11 cellular contexts compared by ENCODE assay signal in the genomic region with DNA sequence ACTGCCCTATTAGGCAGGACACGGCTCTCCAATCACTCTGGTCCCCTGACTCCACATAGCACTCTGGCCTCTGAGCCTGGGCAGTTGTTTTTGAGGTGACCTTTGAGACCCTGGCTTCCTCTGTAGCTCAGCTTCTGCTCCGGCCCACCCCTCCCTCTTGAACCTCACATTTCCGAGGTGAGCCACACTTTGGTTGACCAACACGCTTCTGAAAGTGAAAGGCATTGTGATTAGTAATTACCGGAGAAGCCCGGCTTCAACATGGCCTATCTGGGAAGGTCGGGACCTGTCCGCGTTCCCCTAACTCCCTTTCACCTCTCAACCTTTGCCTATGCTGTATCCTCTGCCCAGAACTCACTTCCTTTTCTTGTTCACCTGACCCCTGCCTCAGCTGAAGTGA. TPM values are rescaled to one million over a fixed set of nuclear protein-coding genes. Genes with fewer than 3 reads are reported as not detected.
A peak's percentile ranks its signal among the peaks of the same experiment; 100 is the strongest.
DNase-seq lines count a peak whose midpoint lies in the region; ATAC-seq, FAIRE-seq and TF ChIP-seq lines count a peak whose summit lies in the region.
"Had no signal": no experiment of that assay in that cellular context is flagged by ENCODE, and none has a peak within 500 bp of the region (broad histone marks: within the 10 kb centered on the region; RNA-seq: fewer than 3 reads in every experiment).

No MANE protein-coding gene starts in this region.

- peaks cover 3% of the 10 kb centered on the region for H3K27me3 Mint-ChIP-seq in activated T-cell treated with anti-CD3 and anti-CD28 coated beads, Interleukin-2, amount 50 U/mL, for 4 hours (ENCODE audit: low read depth)

- H3K4me1 ChIP-seq in kidney (ENCODE audit: control insufficient read depth in 1 of 2, insufficient read depth in 1 of 2, low read depth in 1 of 2, low read length in 2 of 2): no peaks in the 10 kb centered on the region

- H3K9me3 Mint-ChIP-seq in activated T-cell treated with anti-CD3 and anti-CD28 coated beads, Interleukin-2, amount 50 U/mL, for 4 hours: no peaks in the 10 kb centered on the region

- H3K9ac ChIP-seq in kidney (ENCODE audit: low read length in 2 of 2): no peak overlapping the region

- TF ChIP-seq POLR2A in GM18505 (IDR thresholded peaks at IDR 0.05; ENCODE audit: borderline replicate concordance, extremely low read depth, insufficient read depth, insufficient read length): no peak

- no peak for FAIRE-seq in kidney (lab: Jason Lieb, UNC)

- H3K36me3 Mint-ChIP-seq in activated T-cell treated with anti-CD3 and anti-CD28 coated beads, Interleukin-2, amount 50 U/mL, for 4 hours (ENCODE audit: insufficient read depth): no peaks in the 10 kb centered on the region

- TF ChIP-seq CTCF in kidney (IDR thresholded peaks at IDR 0.05; ENCODE audit: borderline replicate concordance, extremely low read depth, insufficient read depth): no peak

- no peak overlapping the region for H3K4me3 ChIP-seq in kidney (ENCODE audit: low read length in 2 of 2)

- DNase-seq in kidney (peak; percentile 15), SKM-1 (lab: John Stamatoyannopoulos, UW; ENCODE audit: unreplicated experiment) (no peak)
- DNase-seq in activated CD4-positive, alpha-beta T cell treated with anti-CD3 and anti-CD28 coated beads for 48 hours: no peak
- no peak for DNase-seq in activated T-cell treated with anti-CD3 and anti-CD28 coated beads, Interleukin-2, amount 50 U/mL, for 4 hours
- DNase-seq: activated T-cell treated with anti-CD3 and anti-CD28 coated beads, Interleukin-2, amount 50 U/mL, for 24 hours; dermis blood vessel endothelial cell had no signal

- no peaks in the 10 kb centered on the region for H3K36me3 ChIP-seq in kidney (ENCODE audit: control insufficient read depth in 1 of 2, insufficient read depth in 2 of 2, low read length in 2 of 2)

- H3K4me3 Mint-ChIP-seq in activated T-cell treated with anti-CD3 and anti-CD28 coated beads, Interleukin-2, amount 50 U/mL, for 4 hours: no peak overlapping the region
- H3K4me3 Mint-ChIP-seq: activated T-cell treated with anti-CD3 and anti-CD28 coated beads, Interleukin-2, amount 50 U/mL, for 24 hours had no signal

- no peaks in the 10 kb centered on the region for H3K9me3 ChIP-seq in kidney (ENCODE audit: control insufficient read depth in 1 of 2, low read length in 2 of 2)

- intact Hi-C loops in kidney (cut with DNase I): no loop called here

- H3K4me1 Mint-ChIP-seq in activated T-cell treated with anti-CD3 and anti-CD28 coated beads, Interleukin-2, amount 50 U/mL, for 4 hours (ENCODE audit: low read depth): peaks cover 5% of the 10 kb centered on the region

- no peak overlapping the region for H3K27ac ChIP-seq in kidney (ENCODE audit: low read depth in 2 of 2, low read length in 2 of 2)

- ATAC-seq in GM18505 (IDR thresholded peaks at IDR 0.05; ENCODE audit: unreplicated experiment): peak; percentile 64
- peak; percentile 88 for ATAC-seq in GM19463 (IDR thresholded peaks at IDR 0.05; ENCODE audit: unreplicated experiment)
- peak; percentile 75 for ATAC-seq in HG03135 (IDR thresholded peaks at IDR 0.05; ENCODE audit: unreplicated experiment)
- ATAC-seq in HG02970 (IDR thresholded peaks at IDR 0.05; ENCODE audit: low FRiP score, unreplicated experiment): no peak
- ATAC-seq in activated T-cell treated with anti-CD3 and anti-CD28 coated beads, Interleukin-2, amount 50 U/mL, for 4 hours: no peak
- ATAC-seq: HCT116 had no signal

RNA-seq across cellular contexts. Expression of a gene that starts 10.3 kb away (rescaled TPM):
- 11.9 TPM for total RNA-seq in kidney
- polyA plus RNA-seq in kidney (ENCODE audit: insufficient read depth, low read depth, low replicate concordance): 0.37 TPM
- 1 to 10 TPM in 2 of 3 donors, under 1 TPM in 1; 0.89 to 2.3 (median 2.2) TPM for total RNA-seq in activated T-cell treated with anti-CD3 and anti-CD28 coated beads, Interleukin-2, amount 50 U/mL, for 4 hours

RNA-seq across cellular contexts. Expression of a gene that starts 48.4 kb away (rescaled TPM):
- total RNA-seq in kidney: 0.13 TPM
- polyA plus RNA-seq in kidney (ENCODE audit: insufficient read depth, low read depth, low replicate concordance): not detected
- total RNA-seq in activated T-cell treated with anti-CD3 and anti-CD28 coated beads, Interleukin-2, amount 50 U/mL, for 4 hours: under 1 TPM in 1 of 3 donors, not detected in 2; 0.16 TPM
- total RNA-seq: dermis blood vessel endothelial cell had no signal

Comparison
In these comparisons a context has a peak if more than half of its experiments do, and no peak if none do; other contexts are left out.
1. ATAC-seq: peak in GM18505 (single experiment), GM19463 (single experiment) and HG03135 (single experiment); none in HG02970 (single experiment) and activated T-cell treated with anti-CD3 and anti-CD28 coated beads, Interleukin-2, amount 50 U/mL, for 4 hours (0 of 2).